In the genomic region with DNA sequence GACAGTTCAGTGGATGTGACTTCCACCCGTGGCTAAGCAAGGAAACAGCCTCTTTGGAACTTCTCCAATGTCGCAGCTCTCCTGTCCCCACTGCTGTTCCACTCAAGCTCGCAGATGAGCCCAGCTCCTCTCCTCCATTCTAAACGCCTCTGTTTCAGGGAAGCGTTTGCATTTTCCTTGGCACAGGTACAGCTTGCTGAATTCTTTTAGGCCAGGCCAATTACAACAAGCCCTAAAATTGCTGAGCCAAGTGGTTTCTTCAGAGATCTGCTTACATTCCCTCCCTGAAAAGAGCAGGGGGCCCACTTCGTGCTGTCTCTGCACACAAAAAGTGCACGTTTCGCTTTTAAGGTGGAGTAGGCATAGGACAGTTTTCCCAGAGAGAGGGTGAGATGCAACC, we compare ENCODE assay signal across 9 cellular contexts.
DNase-seq lines count a peak whose midpoint lies in the region; ATAC-seq and TF ChIP-seq lines count a peak whose summit lies in the region.
"Had no signal": no experiment of that assay in that cellular context is flagged by ENCODE, and none has a peak within 500 bp of the region (broad histone marks: within the 10 kb centered on the region; RNA-seq: fewer than 3 reads in every experiment).

No MANE protein-coding gene starts in this region.

- H3K9ac ChIP-seq in rectal smooth muscle tissue (ENCODE audit: low read length) = no peak overlapping the region

- H3K4me3 ChIP-seq in AG04450 (ENCODE audit: low read depth, low read length) (peak overlapping the region; percentile 60), SJSA1 (no peak overlapping the region), rectal smooth muscle tissue (ENCODE audit: low read length) (peak overlapping the region; percentile 1)

- POLR2A ChIA-PET in AG04450 (lab: Yijun Ruan, JAX) = interaction anchor here (0.8 to 1.2 kb wide), 4 partner anchors 11 to 378 kb away, joined by 3 to 5 read pairs (median 4); no protein-coding TSS in a partner anchor

- no peaks in the 10 kb centered on the region for H3K9me3 ChIP-seq in AG04450 (ENCODE audit: control insufficient read depth, insufficient read depth, low read length)
- H3K9me3 ChIP-seq in SJSA1 (replicated peaks) = no peaks in the 10 kb centered on the region

- no peak for TF ChIP-seq CTCF in AG04450 (IDR thresholded peaks at IDR 0.05; ENCODE audit: low read depth, low read length)

- CTCF ChIA-PET in AG04450 (lab: Charles Lee) = interaction anchor here (1.0 kb wide), 1 partner anchor 552 kb away, joined by 3 read pairs; no protein-coding TSS in a partner anchor

- no peaks in the 10 kb centered on the region for H3K27me3 ChIP-seq in AG04450 (ENCODE audit: control insufficient read depth, insufficient read depth, low read length)
- H3K27me3 ChIP-seq in SJSA1 (replicated peaks) = no peaks in the 10 kb centered on the region
- no peaks in the 10 kb centered on the region for H3K27me3 ChIP-seq in rectal smooth muscle tissue (ENCODE audit: control insufficient read depth, insufficient read depth, low read length)

- no peak for TF ChIP-seq POLR2A in erythroblast (IDR thresholded peaks at IDR 0.05; ENCODE audit: low read length)

- H3K4me1 ChIP-seq in SJSA1 (replicated peaks) = peaks cover 47% of the 10 kb centered on the region
- H3K4me1 ChIP-seq in rectal smooth muscle tissue (ENCODE audit: control insufficient read depth, insufficient read depth, low read length) = peaks cover 10% of the 10 kb centered on the region

- H3K27ac ChIP-seq in AG04450 (ENCODE audit: low read depth, low read length) = peak overlapping the region; percentile 96
- peak overlapping the region; percentile 60 for H3K27ac ChIP-seq in SJSA1
- H3K27ac ChIP-seq in rectal smooth muscle tissue (ENCODE audit: low read depth, low read length) = no peak overlapping the region

- no peaks in the 10 kb centered on the region for H3K36me3 ChIP-seq in SJSA1
- H3K36me3 ChIP-seq in rectal smooth muscle tissue (ENCODE audit: control insufficient read depth, insufficient read depth, low read length) = no peaks in the 10 kb centered on the region

- DNase-seq in AG04450 (ENCODE audit: low read depth, low spot score) (peak; percentile 45), SJSA1 (ENCODE audit: low read depth in 1 of 2, low spot score in 2 of 2) (peak in 1 of 2 experiments; percentile 43), fibroblast of peridontal ligament (ENCODE audit: extremely low read depth) (peak; percentile 95), erythroblast (lab: John Stamatoyannopoulos, UW) (no peak)
- DNase-seq: activated T-cell treated with anti-CD3 and anti-CD28 coated beads, Interleukin-2, amount 50 U/mL, for 24 hours had no signal

- no peak for ATAC-seq in GM18517 (IDR thresholded peaks at IDR 0.05; ENCODE audit: unreplicated experiment)
- ATAC-seq in GM21619 (IDR thresholded peaks at IDR 0.05; ENCODE audit: unreplicated experiment) = no peak
- ATAC-seq in GM18498 (IDR thresholded peaks at IDR 0.05; ENCODE audit: unreplicated experiment) = no peak

Comparison
In these comparisons a context has a peak if more than half of its experiments do, and no peak if none do; other contexts are left out.
1. DNase-seq: peak in AG04450 (single experiment) and fibroblast of peridontal ligament (single experiment); none in erythroblast (0 of 2).